ENCODE assay signal across 1 cellular context in the genomic region with DNA sequence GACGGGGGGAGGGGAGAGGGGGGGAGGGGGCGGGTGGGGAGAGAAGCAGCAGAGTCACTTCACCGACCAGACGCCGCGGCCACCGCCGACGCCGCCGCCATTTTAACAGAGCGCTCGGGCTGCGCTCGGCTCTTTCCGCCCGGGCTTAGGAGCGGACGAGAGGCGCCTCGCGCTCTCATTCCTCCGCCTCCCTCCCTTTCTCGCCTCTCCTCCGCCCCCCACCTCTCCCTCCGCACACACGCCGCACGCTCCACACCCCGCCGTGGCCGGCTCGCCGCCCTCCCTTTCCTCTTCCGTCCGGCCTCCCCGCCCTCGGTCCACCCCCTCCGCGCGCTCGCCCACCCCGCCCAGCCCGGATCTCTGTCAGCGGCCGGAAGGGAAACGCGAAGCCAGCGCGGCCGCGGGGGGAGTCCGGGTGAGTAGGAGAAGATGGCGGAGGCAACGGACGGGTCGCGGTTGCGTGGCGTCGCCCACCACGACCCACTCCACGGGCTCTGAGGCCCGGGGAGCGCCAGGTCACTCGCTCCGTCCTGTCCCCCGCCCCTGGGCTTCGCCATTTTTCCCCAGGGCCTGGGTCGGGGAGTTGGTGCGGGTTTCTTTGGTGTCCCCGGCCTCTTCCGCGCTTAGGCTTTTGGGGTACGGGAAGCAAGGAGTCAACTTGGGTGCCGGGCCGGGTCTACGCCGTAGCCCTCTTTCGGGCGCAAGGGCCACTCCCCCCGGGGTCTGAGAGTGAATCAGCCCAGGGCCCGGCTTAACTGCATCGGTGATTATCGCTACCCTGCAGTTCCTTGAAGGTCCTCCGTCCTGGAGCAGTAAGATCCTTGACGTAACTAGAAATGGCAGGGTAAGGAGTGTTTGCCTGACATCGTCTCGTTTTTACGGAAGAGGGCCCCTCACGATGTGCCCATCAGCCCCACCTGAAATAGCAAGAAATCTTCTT.
TF ChIP-seq lines count a peak whose summit lies in the region.

A gene with protein sequence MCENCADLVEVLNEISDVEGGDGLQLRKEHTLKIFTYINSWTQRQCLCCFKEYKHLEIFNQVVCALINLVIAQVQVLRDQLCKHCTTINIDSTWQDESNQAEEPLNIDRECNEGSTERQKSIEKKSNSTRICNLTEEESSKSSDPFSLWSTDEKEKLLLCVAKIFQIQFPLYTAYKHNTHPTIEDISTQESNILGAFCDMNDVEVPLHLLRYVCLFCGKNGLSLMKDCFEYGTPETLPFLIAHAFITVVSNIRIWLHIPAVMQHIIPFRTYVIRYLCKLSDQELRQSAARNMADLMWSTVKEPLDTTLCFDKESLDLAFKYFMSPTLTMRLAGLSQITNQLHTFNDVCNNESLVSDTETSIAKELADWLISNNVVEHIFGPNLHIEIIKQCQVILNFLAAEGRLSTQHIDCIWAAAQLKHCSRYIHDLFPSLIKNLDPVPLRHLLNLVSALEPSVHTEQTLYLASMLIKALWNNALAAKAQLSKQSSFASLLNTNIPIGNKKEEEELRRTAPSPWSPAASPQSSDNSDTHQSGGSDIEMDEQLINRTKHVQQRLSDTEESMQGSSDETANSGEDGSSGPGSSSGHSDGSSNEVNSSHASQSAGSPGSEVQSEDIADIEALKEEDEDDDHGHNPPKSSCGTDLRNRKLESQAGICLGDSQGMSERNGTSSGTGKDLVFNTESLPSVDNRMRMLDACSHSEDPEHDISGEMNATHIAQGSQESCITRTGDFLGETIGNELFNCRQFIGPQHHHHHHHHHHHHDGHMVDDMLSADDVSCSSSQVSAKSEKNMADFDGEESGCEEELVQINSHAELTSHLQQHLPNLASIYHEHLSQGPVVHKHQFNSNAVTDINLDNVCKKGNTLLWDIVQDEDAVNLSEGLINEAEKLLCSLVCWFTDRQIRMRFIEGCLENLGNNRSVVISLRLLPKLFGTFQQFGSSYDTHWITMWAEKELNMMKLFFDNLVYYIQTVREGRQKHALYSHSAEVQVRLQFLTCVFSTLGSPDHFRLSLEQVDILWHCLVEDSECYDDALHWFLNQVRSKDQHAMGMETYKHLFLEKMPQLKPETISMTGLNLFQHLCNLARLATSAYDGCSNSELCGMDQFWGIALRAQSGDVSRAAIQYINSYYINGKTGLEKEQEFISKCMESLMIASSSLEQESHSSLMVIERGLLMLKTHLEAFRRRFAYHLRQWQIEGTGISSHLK (N-terminal part only) (minus strand): TSS at position 123 of the 940 bp plus-strand sequence. CDS start 395 bp downstream, outside the sequence.

TF ChIP-seq in HEK293, 187 proteins besides CTCF, POLR2A, EP300 and RAD21 (continued from another document and continues in another):
- TF ChIP-seq, protein P1, sequence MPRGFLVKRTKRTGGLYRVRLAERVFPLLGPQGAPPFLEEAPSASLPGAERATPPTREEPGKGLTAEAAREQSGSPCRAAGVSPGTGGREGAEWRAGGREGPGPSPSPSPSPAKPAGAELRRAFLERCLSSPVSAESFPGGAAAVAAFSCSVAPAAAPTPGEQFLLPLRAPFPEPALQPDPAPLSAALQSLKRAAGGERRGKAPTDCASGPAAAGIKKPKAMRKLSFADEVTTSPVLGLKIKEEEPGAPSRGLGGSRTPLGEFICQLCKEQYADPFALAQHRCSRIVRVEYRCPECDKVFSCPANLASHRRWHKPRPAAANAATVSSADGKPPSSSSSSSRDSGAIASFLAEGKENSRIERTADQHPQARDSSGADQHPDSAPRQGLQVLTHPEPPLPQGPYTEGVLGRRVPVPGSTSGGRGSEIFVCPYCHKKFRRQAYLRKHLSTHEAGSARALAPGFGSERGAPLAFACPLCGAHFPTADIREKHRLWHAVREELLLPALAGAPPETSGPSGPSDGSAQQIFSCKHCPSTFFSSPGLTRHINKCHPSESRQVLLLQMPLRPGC (tag by site-specific recombination; IDR thresholded peaks at IDR 0.05): no peak
- peak; percentile 58 for TF ChIP-seq ZBTB20 (tag by site-specific recombination; IDR thresholded peaks at IDR 0.05)
- TF ChIP-seq, protein P2, sequence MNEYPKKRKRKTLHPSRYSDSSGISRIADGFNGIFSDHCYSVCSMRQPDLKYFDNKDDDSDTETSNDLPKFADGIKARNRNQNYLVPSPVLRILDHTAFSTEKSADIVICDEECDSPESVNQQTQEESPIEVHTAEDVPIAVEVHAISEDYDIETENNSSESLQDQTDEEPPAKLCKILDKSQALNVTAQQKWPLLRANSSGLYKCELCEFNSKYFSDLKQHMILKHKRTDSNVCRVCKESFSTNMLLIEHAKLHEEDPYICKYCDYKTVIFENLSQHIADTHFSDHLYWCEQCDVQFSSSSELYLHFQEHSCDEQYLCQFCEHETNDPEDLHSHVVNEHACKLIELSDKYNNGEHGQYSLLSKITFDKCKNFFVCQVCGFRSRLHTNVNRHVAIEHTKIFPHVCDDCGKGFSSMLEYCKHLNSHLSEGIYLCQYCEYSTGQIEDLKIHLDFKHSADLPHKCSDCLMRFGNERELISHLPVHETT (tag by site-specific recombination; IDR thresholded peaks at IDR 0.05): no peak
- TF ChIP-seq ZNF776 (tag by site-specific recombination; IDR thresholded peaks at IDR 0.05; ENCODE audit: borderline replicate concordance): no peak
- TF ChIP-seq BCL11A (tag by site-specific recombination; IDR thresholded peaks at IDR 0.05; ENCODE audit: low read depth): peak; percentile 20; the same call in 1 of the 2 replicates
- TF ChIP-seq ZNF785 (tag by site-specific recombination; IDR thresholded peaks at IDR 0.05): no peak
- 0 out of 2 replicates have a peak, but pooled peaks have one; percentile 66 for TF ChIP-seq ZBTB1 (tag by site-specific recombination; IDR thresholded peaks at IDR 0.05)
- TF ChIP-seq ZNF555 (tag by site-specific recombination; conservative IDR thresholded peaks at IDR 0.05): no peak
- TF ChIP-seq, protein P3, sequence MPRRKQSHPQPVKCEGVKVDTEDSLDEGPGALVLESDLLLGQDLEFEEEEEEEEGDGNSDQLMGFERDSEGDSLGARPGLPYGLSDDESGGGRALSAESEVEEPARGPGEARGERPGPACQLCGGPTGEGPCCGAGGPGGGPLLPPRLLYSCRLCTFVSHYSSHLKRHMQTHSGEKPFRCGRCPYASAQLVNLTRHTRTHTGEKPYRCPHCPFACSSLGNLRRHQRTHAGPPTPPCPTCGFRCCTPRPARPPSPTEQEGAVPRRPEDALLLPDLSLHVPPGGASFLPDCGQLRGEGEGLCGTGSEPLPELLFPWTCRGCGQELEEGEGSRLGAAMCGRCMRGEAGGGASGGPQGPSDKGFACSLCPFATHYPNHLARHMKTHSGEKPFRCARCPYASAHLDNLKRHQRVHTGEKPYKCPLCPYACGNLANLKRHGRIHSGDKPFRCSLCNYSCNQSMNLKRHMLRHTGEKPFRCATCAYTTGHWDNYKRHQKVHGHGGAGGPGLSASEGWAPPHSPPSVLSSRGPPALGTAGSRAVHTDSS (tag by site-specific recombination; IDR thresholded peaks at IDR 0.05): no peak
- TF ChIP-seq GFI1B (tag by site-specific recombination; IDR thresholded peaks at IDR 0.05): no peak
- TF ChIP-seq ZNF670 (tag by site-specific recombination; IDR thresholded peaks at IDR 0.05; ENCODE audit: low read depth): no peak
- TF ChIP-seq ZNF48 (tag by site-specific recombination; IDR thresholded peaks at IDR 0.05): no peak
- peak; percentile 62 for TF ChIP-seq GLIS2 (tag by site-specific recombination; IDR thresholded peaks at IDR 0.05)
- no peak for TF ChIP-seq ZFP69B (tag by site-specific recombination; IDR thresholded peaks at IDR 0.05)
- no peak for TF ChIP-seq OVOL3 (tag by site-specific recombination; IDR thresholded peaks at IDR 0.05)
- no peak for TF ChIP-seq ZNF654 (tag by site-specific recombination; IDR thresholded peaks at IDR 0.05; ENCODE audit: low read depth)
- TF ChIP-seq, protein P4, sequence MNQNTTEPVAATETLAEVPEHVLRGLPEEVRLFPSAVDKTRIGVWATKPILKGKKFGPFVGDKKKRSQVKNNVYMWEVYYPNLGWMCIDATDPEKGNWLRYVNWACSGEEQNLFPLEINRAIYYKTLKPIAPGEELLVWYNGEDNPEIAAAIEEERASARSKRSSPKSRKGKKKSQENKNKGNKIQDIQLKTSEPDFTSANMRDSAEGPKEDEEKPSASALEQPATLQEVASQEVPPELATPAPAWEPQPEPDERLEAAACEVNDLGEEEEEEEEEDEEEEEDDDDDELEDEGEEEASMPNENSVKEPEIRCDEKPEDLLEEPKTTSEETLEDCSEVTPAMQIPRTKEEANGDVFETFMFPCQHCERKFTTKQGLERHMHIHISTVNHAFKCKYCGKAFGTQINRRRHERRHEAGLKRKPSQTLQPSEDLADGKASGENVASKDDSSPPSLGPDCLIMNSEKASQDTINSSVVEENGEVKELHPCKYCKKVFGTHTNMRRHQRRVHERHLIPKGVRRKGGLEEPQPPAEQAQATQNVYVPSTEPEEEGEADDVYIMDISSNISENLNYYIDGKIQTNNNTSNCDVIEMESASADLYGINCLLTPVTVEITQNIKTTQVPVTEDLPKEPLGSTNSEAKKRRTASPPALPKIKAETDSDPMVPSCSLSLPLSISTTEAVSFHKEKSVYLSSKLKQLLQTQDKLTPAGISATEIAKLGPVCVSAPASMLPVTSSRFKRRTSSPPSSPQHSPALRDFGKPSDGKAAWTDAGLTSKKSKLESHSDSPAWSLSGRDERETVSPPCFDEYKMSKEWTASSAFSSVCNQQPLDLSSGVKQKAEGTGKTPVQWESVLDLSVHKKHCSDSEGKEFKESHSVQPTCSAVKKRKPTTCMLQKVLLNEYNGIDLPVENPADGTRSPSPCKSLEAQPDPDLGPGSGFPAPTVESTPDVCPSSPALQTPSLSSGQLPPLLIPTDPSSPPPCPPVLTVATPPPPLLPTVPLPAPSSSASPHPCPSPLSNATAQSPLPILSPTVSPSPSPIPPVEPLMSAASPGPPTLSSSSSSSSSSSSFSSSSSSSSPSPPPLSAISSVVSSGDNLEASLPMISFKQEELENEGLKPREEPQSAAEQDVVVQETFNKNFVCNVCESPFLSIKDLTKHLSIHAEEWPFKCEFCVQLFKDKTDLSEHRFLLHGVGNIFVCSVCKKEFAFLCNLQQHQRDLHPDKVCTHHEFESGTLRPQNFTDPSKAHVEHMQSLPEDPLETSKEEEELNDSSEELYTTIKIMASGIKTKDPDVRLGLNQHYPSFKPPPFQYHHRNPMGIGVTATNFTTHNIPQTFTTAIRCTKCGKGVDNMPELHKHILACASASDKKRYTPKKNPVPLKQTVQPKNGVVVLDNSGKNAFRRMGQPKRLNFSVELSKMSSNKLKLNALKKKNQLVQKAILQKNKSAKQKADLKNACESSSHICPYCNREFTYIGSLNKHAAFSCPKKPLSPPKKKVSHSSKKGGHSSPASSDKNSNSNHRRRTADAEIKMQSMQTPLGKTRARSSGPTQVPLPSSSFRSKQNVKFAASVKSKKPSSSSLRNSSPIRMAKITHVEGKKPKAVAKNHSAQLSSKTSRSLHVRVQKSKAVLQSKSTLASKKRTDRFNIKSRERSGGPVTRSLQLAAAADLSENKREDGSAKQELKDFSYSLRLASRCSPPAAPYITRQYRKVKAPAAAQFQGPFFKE (tag by site-specific recombination; IDR thresholded peaks at IDR 0.05; ENCODE audit: borderline replicate concordance): no peak
- TF ChIP-seq, protein P5, sequence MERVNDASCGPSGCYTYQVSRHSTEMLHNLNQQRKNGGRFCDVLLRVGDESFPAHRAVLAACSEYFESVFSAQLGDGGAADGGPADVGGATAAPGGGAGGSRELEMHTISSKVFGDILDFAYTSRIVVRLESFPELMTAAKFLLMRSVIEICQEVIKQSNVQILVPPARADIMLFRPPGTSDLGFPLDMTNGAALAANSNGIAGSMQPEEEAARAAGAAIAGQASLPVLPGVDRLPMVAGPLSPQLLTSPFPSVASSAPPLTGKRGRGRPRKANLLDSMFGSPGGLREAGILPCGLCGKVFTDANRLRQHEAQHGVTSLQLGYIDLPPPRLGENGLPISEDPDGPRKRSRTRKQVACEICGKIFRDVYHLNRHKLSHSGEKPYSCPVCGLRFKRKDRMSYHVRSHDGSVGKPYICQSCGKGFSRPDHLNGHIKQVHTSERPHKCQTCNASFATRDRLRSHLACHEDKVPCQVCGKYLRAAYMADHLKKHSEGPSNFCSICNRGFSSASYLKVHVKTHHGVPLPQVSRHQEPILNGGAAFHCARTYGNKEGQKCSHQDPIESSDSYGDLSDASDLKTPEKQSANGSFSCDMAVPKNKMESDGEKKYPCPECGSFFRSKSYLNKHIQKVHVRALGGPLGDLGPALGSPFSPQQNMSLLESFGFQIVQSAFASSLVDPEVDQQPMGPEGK (tag by site-specific recombination; IDR thresholded peaks at IDR 0.05): peak; percentile 93
- TF ChIP-seq ZNF843 (tag by site-specific recombination; IDR thresholded peaks at IDR 0.05): peak; percentile 12; the same call in 1 of the 2 replicates
- no peak for TF ChIP-seq HOXD13 (CRISPR knock-in tag; IDR thresholded peaks at IDR 0.05; ENCODE audit: borderline replicate concordance)
- no peak for TF ChIP-seq ZNF544 (tag by site-specific recombination; IDR thresholded peaks at IDR 0.05)
- TF ChIP-seq, protein P6, sequence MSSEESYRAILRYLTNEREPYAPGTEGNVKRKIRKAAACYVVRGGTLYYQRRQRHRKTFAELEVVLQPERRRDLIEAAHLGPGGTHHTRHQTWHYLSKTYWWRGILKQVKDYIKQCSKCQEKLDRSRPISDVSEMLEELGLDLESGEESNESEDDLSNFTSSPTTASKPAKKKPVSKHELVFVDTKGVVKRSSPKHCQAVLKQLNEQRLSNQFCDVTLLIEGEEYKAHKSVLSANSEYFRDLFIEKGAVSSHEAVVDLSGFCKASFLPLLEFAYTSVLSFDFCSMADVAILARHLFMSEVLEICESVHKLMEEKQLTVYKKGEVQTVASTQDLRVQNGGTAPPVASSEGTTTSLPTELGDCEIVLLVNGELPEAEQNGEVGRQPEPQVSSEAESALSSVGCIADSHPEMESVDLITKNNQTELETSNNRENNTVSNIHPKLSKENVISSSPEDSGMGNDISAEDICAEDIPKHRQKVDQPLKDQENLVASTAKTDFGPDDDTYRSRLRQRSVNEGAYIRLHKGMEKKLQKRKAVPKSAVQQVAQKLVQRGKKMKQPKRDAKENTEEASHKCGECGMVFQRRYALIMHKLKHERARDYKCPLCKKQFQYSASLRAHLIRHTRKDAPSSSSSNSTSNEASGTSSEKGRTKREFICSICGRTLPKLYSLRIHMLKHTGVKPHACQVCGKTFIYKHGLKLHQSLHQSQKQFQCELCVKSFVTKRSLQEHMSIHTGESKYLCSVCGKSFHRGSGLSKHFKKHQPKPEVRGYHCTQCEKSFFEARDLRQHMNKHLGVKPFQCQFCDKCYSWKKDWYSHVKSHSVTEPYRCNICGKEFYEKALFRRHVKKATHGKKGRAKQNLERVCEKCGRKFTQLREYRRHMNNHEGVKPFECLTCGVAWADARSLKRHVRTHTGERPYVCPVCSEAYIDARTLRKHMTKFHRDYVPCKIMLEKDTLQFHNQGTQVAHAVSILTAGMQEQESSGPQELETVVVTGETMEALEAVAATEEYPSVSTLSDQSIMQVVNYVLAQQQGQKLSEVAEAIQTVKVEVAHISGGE (tag by site-specific recombination; conservative IDR thresholded peaks at IDR 0.05; ENCODE audit: low read depth): peak; percentile 93
- TF ChIP-seq ZNF830 (tag by site-specific recombination; IDR thresholded peaks at IDR 0.05; ENCODE audit: low read depth): no peak
- 0 out of 2 replicates have a peak, but pooled peaks have one; percentile 52 for TF ChIP-seq ZNF561 (tag by site-specific recombination; IDR thresholded peaks at IDR 0.05; ENCODE audit: borderline replicate concordance)
- TF ChIP-seq, protein P7, sequence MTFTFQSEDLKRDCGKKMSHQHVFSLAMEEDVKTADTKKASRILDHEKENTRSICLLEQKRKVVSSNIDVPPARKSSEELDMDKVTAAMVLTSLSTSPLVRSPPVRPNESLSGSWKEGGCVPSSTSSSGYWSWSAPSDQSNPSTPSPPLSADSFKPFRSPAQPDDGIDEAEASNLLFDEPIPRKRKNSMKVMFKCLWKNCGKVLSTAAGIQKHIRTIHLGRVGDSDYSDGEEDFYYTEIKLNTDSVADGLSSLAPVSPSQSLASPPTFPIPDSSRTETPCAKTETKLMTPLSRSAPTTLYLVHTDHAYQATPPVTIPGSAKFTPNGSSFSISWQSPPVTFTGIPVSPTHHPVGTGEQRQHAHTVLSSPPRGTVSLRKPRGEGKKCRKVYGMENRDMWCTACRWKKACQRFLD (tag by site-specific recombination; IDR thresholded peaks at IDR 0.05): no peak
